ENCODE assay signal across 8 cellular contexts in the genomic region with DNA sequence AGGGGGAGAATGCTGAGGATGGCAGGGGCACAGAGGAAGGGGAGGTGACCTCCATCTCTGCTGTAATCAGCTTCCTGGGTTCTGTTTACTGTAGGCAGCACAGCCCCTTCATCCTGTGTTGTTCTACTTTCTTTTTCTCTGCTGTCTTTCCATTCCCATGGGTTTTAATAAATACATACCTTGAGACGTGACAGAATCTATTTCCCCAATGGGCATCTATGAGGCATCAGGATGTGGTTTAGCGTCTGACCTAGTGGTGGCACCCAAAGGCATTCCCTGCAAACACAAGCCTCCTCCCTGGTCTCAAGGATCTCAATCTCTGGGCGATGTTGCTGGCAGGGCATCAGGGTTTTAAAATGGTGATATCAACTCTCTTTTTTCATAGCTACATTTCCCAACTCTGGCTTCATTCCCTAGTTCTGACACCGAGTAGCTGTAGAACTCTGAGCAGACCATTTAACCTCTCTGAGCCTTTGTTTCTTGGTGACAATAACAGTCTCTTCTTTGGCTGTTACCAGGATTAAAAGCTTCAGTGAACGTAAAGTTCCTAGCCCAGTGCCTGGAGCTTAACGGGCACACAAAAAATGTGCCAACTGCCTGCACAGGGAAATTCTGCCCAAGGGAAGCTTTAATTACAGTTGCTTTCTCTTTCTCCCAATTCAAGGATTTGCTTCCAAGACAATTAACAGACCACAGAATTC.
DNase-seq lines count a peak whose midpoint lies in the region; ATAC-seq, FAIRE-seq and TF ChIP-seq lines count a peak whose summit lies in the region.

No MANE protein-coding gene starts in this region.

- no TSS peak for BruUV-seq in HCT116 (replicated peaks; lab: Mats Ljungman, UMichigan)

- H3K36me3 Mint-ChIP-seq in activated CD4-positive, alpha-beta memory T cell treated with anti-CD3 and anti-CD28 coated beads, Interleukin-2, amount 10 ng/mL, durations not matched to agents 7 days and 5 days (ENCODE audit: low read depth), result no peaks in the 10 kb centered on the region

- FAIRE-seq in kidney (lab: Jason Lieb, UNC), result no peak

- H3K27ac Mint-ChIP-seq in activated CD4-positive, alpha-beta memory T cell treated with anti-CD3 and anti-CD28 coated beads, Interleukin-2, amount 10 ng/mL, durations not matched to agents 7 days and 5 days, result peak overlapping the region; percentile 73

- TF ChIP-seq CTCF in HCT116 (IDR thresholded peaks at IDR 0.05 in 2 of 3, conservative IDR thresholded peaks at IDR 0.05 in 1 of 3; ENCODE audit: borderline replicate concordance in 1 of 3, insufficient read depth in 1 of 3, low read depth in 2 of 3, low read length in 2 of 3), result peak in 1 of 3 experiments; percentile 10; a peak in 1 of 6 replicates
- no peak for TF ChIP-seq CTCF in kidney (IDR thresholded peaks at IDR 0.05; ENCODE audit: borderline replicate concordance, extremely low read depth, insufficient read depth)
- TF ChIP-seq CTCF in spleen (IDR thresholded peaks at IDR 0.05 in 8 of 11, conservative IDR thresholded peaks at IDR 0.05 in 3 of 11), result no peak

- CTCF ChIA-PET in HCT116 (lab: Charles Lee), result interaction anchor here (1.3 to 3.0 kb wide), 2 partner anchors 9 to 248 kb away, joined by 3 to 11 read pairs; no protein-coding TSS in a partner anchor
- CTCF ChIA-PET in activated CD4-positive, alpha-beta memory T cell treated with anti-CD3 and anti-CD28 coated beads, Interleukin-2, amount 10 ng/mL, durations not matched to agents 7 days and 5 days (lab: Charles Lee), result interaction anchor here (0.8 to 1.8 kb wide), 7 partner anchors 10 to 334 kb away, joined by 3 to 6 read pairs (median 3); a partner anchor contains a TSS

- 38 to 55% (median 46%) methylated on average over 6 of the region's 6 CpGs for WGBS in spleen, 5 donors

- no peaks in the 10 kb centered on the region; the same call in 1 of the 2 replicates for H3K27me3 ChIP-seq in HCT116 (ENCODE audit: insufficient read depth, low read length)
- H3K27me3 ChIP-seq in spleen (replicated peaks in 1 of 7), result no peaks in the 10 kb centered on the region

- peak overlapping the region; percentile 42 for H3K4me3 Mint-ChIP-seq in activated CD4-positive, alpha-beta memory T cell treated with anti-CD3 and anti-CD28 coated beads, Interleukin-2, amount 10 ng/mL, durations not matched to agents 7 days and 5 days

- H4K20me1 ChIP-seq in HCT116 (ENCODE audit: insufficient read depth), result no peaks in the 10 kb centered on the region

- peak; percentile 72 for ATAC-seq in HCT116
- ATAC-seq in HG02610 (IDR thresholded peaks at IDR 0.05; ENCODE audit: unreplicated experiment), result no peak

- H3K9me3 Mint-ChIP-seq in activated CD4-positive, alpha-beta memory T cell treated with anti-CD3 and anti-CD28 coated beads, Interleukin-2, amount 10 ng/mL, durations not matched to agents 7 days and 5 days, result no peaks in the 10 kb centered on the region

- peak; percentile 49 for DNase-seq in AG20443 (ENCODE audit: low spot score)
- DNase-seq in HCT116 (ENCODE audit: low read depth, low spot score), result no peak
- peak; percentile 33 for DNase-seq in activated CD4-positive, alpha-beta memory T cell treated with anti-CD3 and anti-CD28 coated beads, Interleukin-2, amount 10 ng/mL, durations not matched to agents 7 days and 5 days
- DNase-seq in kidney, result no peak
- DNase-seq in spleen, result no peak
- no peak for DNase-seq in midbrain (lab: John Stamatoyannopoulos, UW)
- DNase-seq in NCI-H82 treated with DMSO at 0.1 percent for 48 hours (lab: John Stamatoyannopoulos, UW; ENCODE audit: unreplicated experiment), result no peak

- H3K27me3 Mint-ChIP-seq in activated CD4-positive, alpha-beta memory T cell treated with anti-CD3 and anti-CD28 coated beads, Interleukin-2, amount 10 ng/mL, durations not matched to agents 7 days and 5 days, result no peaks in the 10 kb centered on the region

- H3K79me2 ChIP-seq in HCT116 (ENCODE audit: insufficient read depth, low read length), result no peaks in the 10 kb centered on the region

- H3K4me1 ChIP-seq in HCT116 (ENCODE audit: control insufficient read depth in 1 of 2, insufficient read depth in 2 of 2, low read length in 2 of 2) (peaks cover 25 to 33% of the 10 kb centered on the region in 2 experiments), kidney (ENCODE audit: control insufficient read depth in 1 of 2, insufficient read depth in 1 of 2, low read depth in 1 of 2, low read length in 2 of 2) (peaks cover 11 to 26% of the 10 kb centered on the region in 2 donors), spleen (peaks cover 0 to 28% (median 8%) of the 10 kb centered on the region in 6 donors)

- H3K9me3 ChIP-seq in HCT116 (ENCODE audit: control insufficient read depth in 1 of 2, insufficient read depth in 1 of 2, low read depth in 1 of 2, low read length in 2 of 2) (no peaks in the 10 kb centered on the region), kidney (ENCODE audit: control insufficient read depth in 1 of 2, low read length in 2 of 2) (no peaks in the 10 kb centered on the region), spleen (no peaks in the 10 kb centered on the region)

- no peak overlapping the region for H3K27ac ChIP-seq in HCT116 (ENCODE audit: low read depth, low read length)
- H3K27ac ChIP-seq in kidney (ENCODE audit: low read depth in 2 of 2, low read length in 2 of 2), result peak overlapping the region in 1 of 2 donors; percentile 23
- H3K27ac ChIP-seq in spleen, result peak overlapping the region in 3 of 8 donors; percentile 21 to 40 (median 29)

- H3K9me2 ChIP-seq in HCT116 (ENCODE audit: insufficient read depth), result no peaks in the 10 kb centered on the region

- peak overlapping the region; percentile 67 for H2AFZ ChIP-seq in HCT116 (ENCODE audit: low read depth, low read length, poor library complexity, severe bottlenecking)

- peaks cover 36% of the 10 kb centered on the region for H3K4me1 Mint-ChIP-seq in activated CD4-positive, alpha-beta memory T cell treated with anti-CD3 and anti-CD28 coated beads, Interleukin-2, amount 10 ng/mL, durations not matched to agents 7 days and 5 days

- H3K36me3 ChIP-seq in HCT116 (ENCODE audit: control insufficient read depth in 1 of 2, insufficient read depth in 2 of 2, low read length in 2 of 2), result no peaks in the 10 kb centered on the region
- no peaks in the 10 kb centered on the region for H3K36me3 ChIP-seq in kidney (ENCODE audit: control insufficient read depth in 1 of 2, insufficient read depth in 2 of 2, low read length in 2 of 2)
- H3K36me3 ChIP-seq in spleen, result peaks cover 0 to 23% (median 0%) of the 10 kb centered on the region in 6 donors

- RAD21 ChIA-PET in HCT116 (lab: Charles Lee; ENCODE audit: low non-redundant PET in 1 of 2, low total read pairs in 2 of 2, uncharacterized antibody in 2 of 2, unreplicated experiment in 2 of 2), result no interaction called here

- peak overlapping the region; percentile 68 for H3K4me2 ChIP-seq in HCT116 (ENCODE audit: low read length)

- H3K9ac ChIP-seq in HCT116 (ENCODE audit: low read length) (no peak overlapping the region), kidney (ENCODE audit: low read length in 2 of 2) (no peak overlapping the region)

- POLR2A ChIA-PET in HCT116 (lab: Charles Lee), result no interaction called here
- POLR2A ChIA-PET in activated CD4-positive, alpha-beta memory T cell treated with anti-CD3 and anti-CD28 coated beads, Interleukin-2, amount 10 ng/mL, durations not matched to agents 7 days and 5 days (lab: Charles Lee), result interaction anchor here (0.8 to 4.0 kb wide), 7 partner anchors 9 to 331 kb away, joined by 3 to 31 read pairs (median 6); a partner anchor contains a TSS

- TF ChIP-seq RAD21 in HCT116 (IDR thresholded peaks at IDR 0.05; ENCODE audit: low read depth), result 0 out of 2 replicates have a peak, but pooled peaks have one; percentile 24

- peak overlapping the region in 1 of 2 experiments; percentile 17; a peak in 1 of 4 replicates for H3K4me3 ChIP-seq in HCT116 (replicated peaks in 1 of 2; ENCODE audit: low read depth in 1 of 2, low read length in 2 of 2)
- H3K4me3 ChIP-seq in kidney (ENCODE audit: low read length in 2 of 2), result peak overlapping the region; percentile 8 to 41
- peak overlapping the region in 1 of 8 donors; percentile 19 for H3K4me3 ChIP-seq in spleen

- intact Hi-C loops in HCT116 (cut with micrococcal nuclease) (no loop called here), kidney (cut with DNase I) (no loop called here), spleen (cut with DNase I; ENCODE audit: low total_unique reads) (no loop called here)

- no peak for TF ChIP-seq POLR2A in HCT116 (IDR thresholded peaks at IDR 0.05; ENCODE audit: borderline replicate concordance, extremely low read depth, insufficient read depth, insufficient read length)
- no peak for TF ChIP-seq POLR2A in spleen (IDR thresholded peaks at IDR 0.05)

TF ChIP-seq in HCT116, 20 proteins besides CTCF, POLR2A, EP300 and RAD21:
- TF ChIP-seq, protein P1, sequence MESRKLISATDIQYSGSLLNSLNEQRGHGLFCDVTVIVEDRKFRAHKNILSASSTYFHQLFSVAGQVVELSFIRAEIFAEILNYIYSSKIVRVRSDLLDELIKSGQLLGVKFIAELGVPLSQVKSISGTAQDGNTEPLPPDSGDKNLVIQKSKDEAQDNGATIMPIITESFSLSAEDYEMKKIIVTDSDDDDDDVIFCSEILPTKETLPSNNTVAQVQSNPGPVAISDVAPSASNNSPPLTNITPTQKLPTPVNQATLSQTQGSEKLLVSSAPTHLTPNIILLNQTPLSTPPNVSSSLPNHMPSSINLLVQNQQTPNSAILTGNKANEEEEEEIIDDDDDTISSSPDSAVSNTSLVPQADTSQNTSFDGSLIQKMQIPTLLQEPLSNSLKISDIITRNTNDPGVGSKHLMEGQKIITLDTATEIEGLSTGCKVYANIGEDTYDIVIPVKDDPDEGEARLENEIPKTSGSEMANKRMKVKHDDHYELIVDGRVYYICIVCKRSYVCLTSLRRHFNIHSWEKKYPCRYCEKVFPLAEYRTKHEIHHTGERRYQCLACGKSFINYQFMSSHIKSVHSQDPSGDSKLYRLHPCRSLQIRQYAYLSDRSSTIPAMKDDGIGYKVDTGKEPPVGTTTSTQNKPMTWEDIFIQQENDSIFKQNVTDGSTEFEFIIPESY (IDR thresholded peaks at IDR 0.05; ENCODE audit: extremely low read depth, insufficient replicate concordance, low read length), result no peak
- TF ChIP-seq SP1 (IDR thresholded peaks at IDR 0.05; ENCODE audit: low read depth) (0 out of 2 replicates have a peak, but pooled peaks have one; percentile 42), EGR1 (IDR thresholded peaks at IDR 0.05; ENCODE audit: low read depth) (no peak), CBX3 (IDR thresholded peaks at IDR 0.05; ENCODE audit: low read depth) (no peak), POLR2AphosphoS5 (IDR thresholded peaks at IDR 0.05; ENCODE audit: low read depth, low read length) (no peak), YY1 (IDR thresholded peaks at IDR 0.05; ENCODE audit: extremely low read depth, insufficient replicate concordance, low read depth, low read length) (peak; percentile 26), EZH2 (IDR thresholded peaks at IDR 0.05) (no peak), ZFX (IDR thresholded peaks at IDR 0.05) (no peak), ZNF274 (IDR thresholded peaks at IDR 0.05; ENCODE audit: low read depth, low read length) (no peak)
- TF ChIP-seq, protein P2, sequence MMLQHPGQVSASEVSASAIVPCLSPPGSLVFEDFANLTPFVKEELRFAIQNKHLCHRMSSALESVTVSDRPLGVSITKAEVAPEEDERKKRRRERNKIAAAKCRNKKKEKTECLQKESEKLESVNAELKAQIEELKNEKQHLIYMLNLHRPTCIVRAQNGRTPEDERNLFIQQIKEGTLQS (IDR thresholded peaks at IDR 0.05), result no peak
TF ChIP-seq in HCT116: peak in this region for 2.

Comparison
In these comparisons a context has a peak if more than half of its experiments do, and no peak if none do; other contexts are left out.
1. DNase-seq: peak in AG20443 (single experiment) and activated CD4-positive, alpha-beta memory T cell treated with anti-CD3 and anti-CD28 coated beads, Interleukin-2, amount 10 ng/mL, durations not matched to agents 7 days and 5 days (single experiment); none in HCT116 (single experiment), kidney (single experiment), spleen (single experiment), midbrain (single experiment) and NCI-H82 treated with DMSO at 0.1 percent for 48 hours (single experiment).